Comparison of ENCODE assay signal across 8 cellular contexts in the genomic region with DNA sequence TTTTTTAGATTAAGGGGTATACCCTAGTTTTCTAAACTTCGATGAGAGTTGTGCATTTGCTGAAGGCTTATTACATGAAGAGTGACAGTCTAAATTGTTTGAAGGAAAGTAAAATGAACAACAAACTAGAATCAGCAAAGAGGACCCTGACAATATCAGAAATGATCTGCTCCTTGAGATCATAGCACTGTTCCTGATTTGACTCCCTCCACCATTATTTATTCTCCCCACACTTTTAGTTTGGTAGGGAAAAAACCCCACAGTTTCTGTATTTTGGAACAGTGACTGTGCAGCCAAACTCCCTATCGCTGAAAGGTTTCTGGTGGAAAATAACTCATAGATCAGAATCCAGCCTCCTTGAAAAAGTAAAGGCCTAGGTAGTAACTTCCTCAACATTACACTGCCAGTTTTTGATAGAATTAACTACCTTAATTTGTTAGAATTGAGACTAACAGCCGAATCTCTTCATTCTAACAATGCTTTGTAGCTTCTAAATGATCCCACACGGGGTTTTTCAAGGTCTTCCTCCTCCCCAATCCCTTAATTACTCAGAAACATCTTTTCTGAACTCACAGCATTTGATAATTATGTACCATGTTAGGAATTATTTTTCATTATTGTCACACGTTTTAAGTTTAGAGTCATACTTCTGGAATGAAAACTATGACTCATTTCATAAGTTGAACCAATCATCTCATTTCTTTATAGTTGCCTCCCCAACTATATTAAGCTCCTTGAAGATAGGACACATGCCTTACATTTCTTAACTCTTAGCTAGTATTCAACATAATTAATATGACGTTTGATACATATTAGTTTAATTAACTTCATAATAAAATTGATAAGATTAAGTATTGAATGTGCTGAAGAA. TPM values are rescaled to one million over a fixed set of nuclear protein-coding genes. Genes with fewer than 3 reads are reported as not detected.
A peak's percentile ranks its signal among the peaks of the same experiment; 100 is the strongest.
DNase-seq lines count a peak whose midpoint lies in the region; ATAC-seq lines count a peak whose summit lies in the region.

No MANE protein-coding gene starts in this region.

- intact Hi-C loops in posterior vena cava (cut with DNase I) = no loop called here

- H3K4me1 ChIP-seq in CD4-positive, CD25-positive, alpha-beta regulatory T cell (ENCODE audit: control insufficient read depth, insufficient read depth, low read length, poor library complexity, severe bottlenecking) = peaks cover 77% of the 10 kb centered on the region

- peak overlapping the region; percentile 99 for H3K4me3 ChIP-seq in CD4-positive, CD25-positive, alpha-beta regulatory T cell (ENCODE audit: low read depth, low read length)
- peak overlapping the region; percentile 9; the same call in 1 of the 2 replicates for H3K4me3 ChIP-seq in MG63

- no peaks in the 10 kb centered on the region for H3K27me3 Mint-ChIP-seq in CD4-positive, CD25-positive, alpha-beta regulatory T cell
- H3K27me3 Mint-ChIP-seq in central memory CD8-positive, alpha-beta T cell = no peaks in the 10 kb centered on the region
- H3K27me3 Mint-ChIP-seq in naive thymus-derived CD8-positive, alpha-beta T cell = no peaks in the 10 kb centered on the region

- H3K4me1 Mint-ChIP-seq in CD4-positive, CD25-positive, alpha-beta regulatory T cell = peaks cover 41 to 70% (median 56%) of the 10 kb centered on the region in 4 donors
- H3K4me1 Mint-ChIP-seq in central memory CD8-positive, alpha-beta T cell = peaks cover 73% of the 10 kb centered on the region
- H3K4me1 Mint-ChIP-seq in naive thymus-derived CD8-positive, alpha-beta T cell = peaks cover 31 to 69% (median 60%) of the 10 kb centered on the region in 4 donors

- H3K27ac Mint-ChIP-seq in CD4-positive, CD25-positive, alpha-beta regulatory T cell = peak overlapping the region; percentile 62 to 100 (median 80)
- H3K27ac Mint-ChIP-seq in central memory CD8-positive, alpha-beta T cell (ENCODE audit: low read depth) = peak overlapping the region; percentile 45
- peak overlapping the region; percentile 83 to 100 (median 92) for H3K27ac Mint-ChIP-seq in naive thymus-derived CD8-positive, alpha-beta T cell

- H3K27me3 ChIP-seq in CD4-positive, CD25-positive, alpha-beta regulatory T cell (ENCODE audit: control insufficient read depth, insufficient read depth, low read length) = no peaks in the 10 kb centered on the region
- no peaks in the 10 kb centered on the region for H3K27me3 ChIP-seq in MG63

- peak in 1 of 3 donors; percentile 37 for DNase-seq in CD4-positive, CD25-positive, alpha-beta regulatory T cell
- DNase-seq in MG63 = no peak
- DNase-seq in central memory CD8-positive, alpha-beta T cell (ENCODE audit: low spot score in 2 of 2) = no peak
- no peak for DNase-seq in naive thymus-derived CD8-positive, alpha-beta T cell
- no peak for DNase-seq in posterior vena cava (ENCODE audit: low spot score)
- no peak for DNase-seq in 8988T
- no peak for DNase-seq in cerebellar cortex (ENCODE audit: low spot score)

- H3K4me3 Mint-ChIP-seq in CD4-positive, CD25-positive, alpha-beta regulatory T cell = peak overlapping the region; percentile 87 to 98 (median 96)
- peak overlapping the region; percentile 87 for H3K4me3 Mint-ChIP-seq in central memory CD8-positive, alpha-beta T cell
- H3K4me3 Mint-ChIP-seq in naive thymus-derived CD8-positive, alpha-beta T cell = peak overlapping the region; percentile 84 to 97 (median 95)

- no peak for ATAC-seq in CD4-positive, CD25-positive, alpha-beta regulatory T cell (ENCODE audit: low read depth in 2 of 2)
- no peak for ATAC-seq in central memory CD8-positive, alpha-beta T cell (replicated peaks; ENCODE audit: extremely low read depth, poor library complexity, severe bottlenecking)
- ATAC-seq in naive thymus-derived CD8-positive, alpha-beta T cell = no peak
- no peak for ATAC-seq in GM21528 (IDR thresholded peaks at IDR 0.05; ENCODE audit: low FRiP score, unreplicated experiment)

- H3K36me3 ChIP-seq in CD4-positive, CD25-positive, alpha-beta regulatory T cell (ENCODE audit: control insufficient read depth, insufficient read depth, low read length) = peaks cover 34% of the 10 kb centered on the region
- H3K36me3 ChIP-seq in MG63 = peaks cover 76% of the 10 kb centered on the region

- H3K27ac ChIP-seq in CD4-positive, CD25-positive, alpha-beta regulatory T cell (ENCODE audit: insufficient read depth, low read length, poor library complexity, severe bottlenecking) = peak overlapping the region; percentile 88

- no peaks in the 10 kb centered on the region for H3K9me3 Mint-ChIP-seq in CD4-positive, CD25-positive, alpha-beta regulatory T cell
- H3K9me3 Mint-ChIP-seq in central memory CD8-positive, alpha-beta T cell = no peaks in the 10 kb centered on the region
- no peaks in the 10 kb centered on the region for H3K9me3 Mint-ChIP-seq in naive thymus-derived CD8-positive, alpha-beta T cell

- no peaks in the 10 kb centered on the region for H3K9me3 ChIP-seq in CD4-positive, CD25-positive, alpha-beta regulatory T cell (ENCODE audit: control insufficient read depth in 2 of 2, low read length in 2 of 2)
- H3K9me3 ChIP-seq in MG63 = no peaks in the 10 kb centered on the region

- POLR2A ChIA-PET in naive thymus-derived CD8-positive, alpha-beta T cell (lab: Charles Lee) = interaction anchor here (1.0 to 9.6 kb wide), 7 partner anchors 10 to 343 kb away, joined by 3 to 244 read pairs (median 21); partner anchors contain the start of genes MYL12B and TGIF1

- peaks cover 36% of the 10 kb centered on the region for H3K36me3 Mint-ChIP-seq in CD4-positive, CD25-positive, alpha-beta regulatory T cell
- peaks cover 62% of the 10 kb centered on the region for H3K36me3 Mint-ChIP-seq in central memory CD8-positive, alpha-beta T cell (ENCODE audit: insufficient read depth)
- peaks cover 27 to 50% (median 38%) of the 10 kb centered on the region in 3 donors for H3K36me3 Mint-ChIP-seq in naive thymus-derived CD8-positive, alpha-beta T cell

RNA-seq across cellular contexts. Expression of gene MYL12A, which starts 2.9 kb away (rescaled TPM):
- total RNA-seq in CD4-positive, CD25-positive, alpha-beta regulatory T cell = 382 TPM
- 1,000 to 10,000 TPM; 2,262 to 2,381 (median 2,361) TPM for polyA plus RNA-seq in CD4-positive, CD25-positive, alpha-beta regulatory T cell
- total RNA-seq in MG63 (2014; rRNA removed; shearing (Covaris generic); ENCODE audit: low replicate concordance) = 750 and 1,020 TPM in 2 replicates
- total RNA-seq in naive thymus-derived CD8-positive, alpha-beta T cell = 100 to 1,000 TPM; 432 to 443 TPM
- polyA plus RNA-seq in naive thymus-derived CD8-positive, alpha-beta T cell = 1,000 to 10,000 TPM; 2,292 to 2,558 (median 2,421) TPM
- 100 to 1,000 TPM; 331 to 410 TPM for total RNA-seq in posterior vena cava

RNA-seq across cellular contexts. Expression of gene MYL12B, which starts 11.5 kb away (rescaled TPM):
- total RNA-seq in CD4-positive, CD25-positive, alpha-beta regulatory T cell = 168 TPM
- polyA plus RNA-seq in CD4-positive, CD25-positive, alpha-beta regulatory T cell = 1,000 to 10,000 TPM in 2 of 4 donors, 100 to 1,000 TPM in 2; 980 to 1,134 (median 1,024) TPM
- 311 and 396 TPM in 2 replicates for total RNA-seq in MG63 (2014; rRNA removed; shearing (Covaris generic); ENCODE audit: low replicate concordance)
- 100 to 1,000 TPM; 184 to 194 TPM for total RNA-seq in naive thymus-derived CD8-positive, alpha-beta T cell
- 100 to 1,000 TPM; 828 to 956 (median 830) TPM for polyA plus RNA-seq in naive thymus-derived CD8-positive, alpha-beta T cell
- 100 to 1,000 TPM; 243 to 267 TPM for total RNA-seq in posterior vena cava

RNA-seq across cellular contexts. Expression of gene MYOM1, which starts 30.7 kb away (rescaled TPM):
- 1.4 TPM for total RNA-seq in CD4-positive, CD25-positive, alpha-beta regulatory T cell
- under 1 TPM; 0.03 to 0.68 (median 0.49) TPM for polyA plus RNA-seq in CD4-positive, CD25-positive, alpha-beta regulatory T cell
- total RNA-seq in MG63 (2014; rRNA removed; shearing (Covaris generic); ENCODE audit: low replicate concordance) = 0.03 and 0.05 TPM in 2 replicates
- total RNA-seq in naive thymus-derived CD8-positive, alpha-beta T cell = 1 to 10 TPM; 5.5 to 5.6 TPM
- 1 to 10 TPM in 1 of 3 donors, under 1 TPM in 2; 0.52 to 1.5 (median 0.88) TPM for polyA plus RNA-seq in naive thymus-derived CD8-positive, alpha-beta T cell
- total RNA-seq in posterior vena cava = 10 to 100 TPM; 32.0 to 42.1 TPM

Comparison
In these comparisons a context has a peak if more than half of its experiments do, and no peak if none do; other contexts are left out.
1. RNA of gene MYOM1, which starts 30.7 kb away (total RNA-seq): 32.0 to 42.1 TPM in posterior vena cava; 5.5 to 5.6 TPM in naive thymus-derived CD8-positive, alpha-beta T cell, 1.4 TPM in CD4-positive, CD25-positive, alpha-beta regulatory T cell (single experiment) and 0.03 to 0.05 TPM in MG63; every median in the first group is over 4 times any median in the second.
2. Peak in every context shown above with its lines, with median percentiles within 50 percentile points of each other: H3K27ac Mint-ChIP-seq and H3K4me3 Mint-ChIP-seq.